Comparison of ENCODE assay signal across 21 cellular contexts in the genomic region with DNA sequence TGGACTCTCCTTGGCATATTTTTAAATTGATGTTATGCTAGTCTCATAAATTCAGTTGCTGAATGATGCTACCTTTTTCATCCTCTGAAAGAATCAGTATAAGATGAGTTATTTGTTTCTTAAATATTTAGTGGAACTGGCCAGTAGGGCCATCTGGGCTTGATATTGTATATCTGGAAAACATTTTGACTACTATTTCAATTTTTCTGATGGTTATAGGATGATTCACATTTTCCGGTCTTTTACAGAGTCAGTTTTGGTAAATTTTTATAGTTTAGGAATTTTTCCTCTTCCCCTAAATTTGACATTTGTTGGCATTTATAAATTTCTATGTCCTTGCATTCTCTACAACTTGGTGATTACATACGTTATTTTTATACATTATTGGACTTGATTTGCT.
"Had no signal": no experiment of that assay in that cellular context is flagged by ENCODE, and none has a peak within 500 bp of the region (broad histone marks: within the 10 kb centered on the region; RNA-seq: fewer than 3 reads in every experiment).

No MANE protein-coding gene starts in this region.

- DNase-seq: effector CD4-positive, alpha-beta T cell; endodermal cell; erythroblast; foreskin keratinocyte; immature natural killer cell; left ventricle myocardium inferior; lower lobe of right lung; nucleus accumbens; psoas muscle; retina; right lobe of liver; stimulated activated CD4-positive, alpha-beta T cell treated with anti-CD3 and anti-CD28 coated beads, Interleukin-4, amount 100 ng/mL, for 1 hour; stimulated activated CD8-positive, alpha-beta memory T cell treated with anti-CD3 and anti-CD28 coated beads, Interleukin-4, amount 100 ng/mL, for 48 hours; stimulated activated naive CD8-positive, alpha-beta T cell treated with anti-CD3 and anti-CD28 coated beads, Interleukin-15, amount 100 ng/mL, for 72 hours; testis; upper lobe of right lung had no signal

- ATAC-seq: foreskin keratinocyte; lower lobe of right lung; natural killer cell treated with Interleukin-12 subunit alpha and Interleukin-12 subunit beta and Interleukin-15 and Interleukin-18, amount 100 ng/mL, for 72 hours; psoas muscle; right lobe of liver; stimulated activated effector memory CD8-positive, alpha-beta T cell treated with anti-CD3 and anti-CD28 coated beads, Interleukin-12 subunit alpha, Interleukin-12 subunit beta, amount 100 ng/mL, for 72 hours; stimulated activated naive CD8-positive, alpha-beta T cell treated with anti-CD3 and anti-CD28 coated beads, Interleukin-15, amount 100 ng/mL, for 72 hours; upper lobe of right lung had no signal

- H3K4me3 ChIP-seq: coronary artery, left ventricle myocardium inferior, lower lobe of right lung, neural progenitor cell, psoas muscle, right lobe of liver, testis, tibial nerve, upper lobe of right lung had no signal
